In the genomic region with DNA sequence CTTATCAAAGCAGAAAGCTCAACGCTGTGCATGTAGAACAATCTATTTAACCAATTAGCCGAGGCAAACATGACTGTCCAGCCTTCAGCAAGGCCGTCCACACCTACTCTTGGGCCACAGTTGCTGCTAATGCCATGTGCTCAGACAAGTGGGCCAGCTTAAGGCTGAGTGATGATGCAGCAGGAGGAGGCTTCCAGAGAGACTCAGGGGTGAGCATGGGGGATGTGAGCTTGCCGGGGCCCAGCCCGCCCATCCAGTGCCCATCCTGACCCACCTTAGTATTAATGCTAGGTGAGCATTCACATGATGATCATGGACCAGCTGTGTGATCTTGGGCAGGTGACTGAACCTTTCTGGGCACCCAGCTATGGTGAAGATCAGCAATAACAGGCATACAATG, we compare ENCODE assay signal across 16 cellular contexts.
DNase-seq lines count a peak whose midpoint lies in the region; ATAC-seq and TF ChIP-seq lines count a peak whose summit lies in the region.
"Had no signal": no experiment of that assay in that cellular context is flagged by ENCODE, and none has a peak within 500 bp of the region (broad histone marks: within the 10 kb centered on the region; RNA-seq: fewer than 3 reads in every experiment).

No MANE protein-coding gene starts in this region.

- no peak overlapping the region for H3K4me3 Mint-ChIP-seq in H9
- no peak overlapping the region for H3K4me3 Mint-ChIP-seq in chondrocyte (ENCODE audit: unreplicated experiment)
- no peak overlapping the region for H3K4me3 Mint-ChIP-seq in activated T-cell treated with anti-CD3 and anti-CD28 coated beads, Interleukin-2, amount 50 U/mL, for 72 hours

- H3K79me1 ChIP-seq in H9 (ENCODE audit: insufficient read depth, low read depth, low read length, poor library complexity, severe bottlenecking): no peaks in the 10 kb centered on the region

- H3K4ac ChIP-seq in H9 (ENCODE audit: low read depth, low read length): no peak overlapping the region

- H3K9me3 Mint-ChIP-seq in H9 (no peaks in the 10 kb centered on the region), chondrocyte (ENCODE audit: low read depth) (no peaks in the 10 kb centered on the region)
- H3K9me3 Mint-ChIP-seq in activated T-cell treated with anti-CD3 and anti-CD28 coated beads, Interleukin-2, amount 50 U/mL, for 72 hours: no peaks in the 10 kb centered on the region

- no peak for TF ChIP-seq POLR2A in testis (IDR thresholded peaks at IDR 0.05)

- no peak for ATAC-seq in activated T-cell treated with anti-CD3 and anti-CD28 coated beads, Interleukin-2, amount 50 U/mL, for 72 hours (replicated peaks in 1 of 2)
- ATAC-seq: Right ventricle myocardium inferior had no signal

- no peak overlapping the region for H3K56ac ChIP-seq in H9 (ENCODE audit: insufficient read length, low read depth, low read length)

- peaks cover 4% of the 10 kb centered on the region in 2 experiments; a peak in 2 of 4 replicates for H3K4me1 Mint-ChIP-seq in H9
- no peaks in the 10 kb centered on the region for H3K4me1 Mint-ChIP-seq in chondrocyte (ENCODE audit: low read depth)
- H3K4me1 Mint-ChIP-seq in activated T-cell treated with anti-CD3 and anti-CD28 coated beads, Interleukin-2, amount 50 U/mL, for 72 hours (ENCODE audit: low read depth): no peaks in the 10 kb centered on the region

- H3K27ac Mint-ChIP-seq in H9 (no peak overlapping the region; a peak in 1 of 7 replicates), chondrocyte (ENCODE audit: unreplicated experiment) (no peak overlapping the region)
- no peak overlapping the region for H3K27ac Mint-ChIP-seq in activated T-cell treated with anti-CD3 and anti-CD28 coated beads, Interleukin-2, amount 50 U/mL, for 72 hours

- no peak overlapping the region for H2BK5ac ChIP-seq in H9 (ENCODE audit: insufficient read length, low read length)

- no peaks in the 10 kb centered on the region for H3K36me3 ChIP-seq in testis (ENCODE audit: low read depth, missing control alignments)
- H3K36me3 ChIP-seq: Peyer's patch had no signal

- H3K36me3 Mint-ChIP-seq in H9 (ENCODE audit: insufficient read depth in 1 of 3, low read depth in 3 of 3) (no peaks in the 10 kb centered on the region), chondrocyte (ENCODE audit: low read depth) (no peaks in the 10 kb centered on the region)
- H3K36me3 Mint-ChIP-seq in activated T-cell treated with anti-CD3 and anti-CD28 coated beads, Interleukin-2, amount 50 U/mL, for 72 hours (ENCODE audit: insufficient read depth in 2 of 2): no peaks in the 10 kb centered on the region

- H3K23ac ChIP-seq in H9 (ENCODE audit: insufficient read length, low read depth, low read length): no peak overlapping the region

- no peak overlapping the region for H3K9ac ChIP-seq in H9 (ENCODE audit: extremely low read depth, insufficient read length, low read length)

- no peaks in the 10 kb centered on the region for H3K23me2 ChIP-seq in H9 (ENCODE audit: insufficient read length, low read depth, low read length, poor library complexity, severe bottlenecking)

- no peak overlapping the region for H4K91ac ChIP-seq in H9 (ENCODE audit: insufficient read length, low read depth, low read length)

- no peak overlapping the region for H3K27ac ChIP-seq in H9 (ENCODE audit: insufficient read length, low read depth, low read length)
- H3K27ac ChIP-seq in testis: no peak overlapping the region
- H3K27ac ChIP-seq: Peyer's patch had no signal

- no peak overlapping the region for H2AFZ ChIP-seq in H9 (ENCODE audit: low read length)

- no peak overlapping the region for H3K4me3 ChIP-seq in testis
- H3K4me3 ChIP-seq in foreskin fibroblast (ENCODE audit: low read depth in 1 of 2, low read length in 2 of 2): no peak overlapping the region
- H3K4me3 ChIP-seq: Peyer's patch had no signal

- H3K79me2 ChIP-seq in H9 (ENCODE audit: insufficient read depth, low read length): no peaks in the 10 kb centered on the region

- H4K5ac ChIP-seq in H9 (ENCODE audit: insufficient read length, low read depth, low read length): no peak overlapping the region

- no peak overlapping the region for H2BK120ac ChIP-seq in H9 (ENCODE audit: low read depth, low read length, poor library complexity, severe bottlenecking)

- no CpG with 5 or more reads among the region's 5 CpGs for WGBS in H9 (ENCODE audit: extremely low coverage, insufficient read length, low lambda C conversion rate)
- WGBS in testis, 2 donors: 95 to 98% methylated on average over 5 of the region's 5 CpGs

- TF ChIP-seq CTCF in H9 (conservative IDR thresholded peaks at IDR 0.05) (no peak), chondrocyte (IDR thresholded peaks at IDR 0.05) (no peak), testis (IDR thresholded peaks at IDR 0.05) (no peak), foreskin fibroblast (IDR thresholded peaks at IDR 0.05; ENCODE audit: low read depth, low read length) (no peak)

- intact Hi-C loops in testis (cut with DNase I; ENCODE audit: low total_unique reads): no loop called here

- no peak overlapping the region for H2AK5ac ChIP-seq in H9 (ENCODE audit: insufficient read length, low read length)

- H3T11ph ChIP-seq in H9 (ENCODE audit: low read length): no peak overlapping the region

- no peak overlapping the region for H2BK20ac ChIP-seq in H9 (ENCODE audit: low read depth, low read length, poor library complexity, severe bottlenecking)

- H3K27me3 Mint-ChIP-seq in H9 (ENCODE audit: low read depth): peaks cover 1% of the 10 kb centered on the region; the same call in 1 of the 2 replicates
- peaks cover 21% of the 10 kb centered on the region for H3K27me3 Mint-ChIP-seq in chondrocyte (ENCODE audit: low read depth)
- peaks cover 18% of the 10 kb centered on the region for H3K27me3 Mint-ChIP-seq in activated T-cell treated with anti-CD3 and anti-CD28 coated beads, Interleukin-2, amount 50 U/mL, for 72 hours (ENCODE audit: low read depth)

- H3K18ac ChIP-seq in H9 (ENCODE audit: insufficient read length, low read depth, low read length): no peak overlapping the region

- H4K8ac ChIP-seq in H9 (replicated peaks; ENCODE audit: insufficient read length, low read depth, low read length): no peak overlapping the region

- H3K4me2 ChIP-seq in H9 (ENCODE audit: insufficient read depth, insufficient read length, low read length): no peak overlapping the region

- no peaks in the 10 kb centered on the region for H4K20me1 ChIP-seq in H9 (ENCODE audit: control insufficient read depth, insufficient read depth, insufficient read length)

- H2BK15ac ChIP-seq in H9 (ENCODE audit: low read depth, low read length): no peak overlapping the region

- no peaks in the 10 kb centered on the region for H3K27me3 ChIP-seq in H9 (ENCODE audit: insufficient read depth, low read length)
- no peaks in the 10 kb centered on the region for H3K27me3 ChIP-seq in testis
- H3K27me3 ChIP-seq: Peyer's patch had no signal

- peak; percentile 4 for DNase-seq in H9
- peak; percentile 43 for DNase-seq in chondrocyte (ENCODE audit: low spot score)
- peak; percentile 79 for DNase-seq in mesenteric fat pad (ENCODE audit: low spot score)
- peak; percentile 2 for DNase-seq in testis
- no peak for DNase-seq in DMS153 (lab: John Stamatoyannopoulos, UW)
- DNase-seq in foreskin fibroblast: no peak
- no peak for DNase-seq in activated T-cell treated with anti-CD3 and anti-CD28 coated beads, Interleukin-2, amount 50 U/mL, for 72 hours
- DNase-seq: ACHN; C1 segment of cervical spinal cord; DMS79; GOT3; NCI-H1105 treated with DMSO at 0.1 percent for 48 hours; NCI-H1694; NK-92 treated with Interleukin-12 subunit alpha and Interleukin-12 subunit beta, amount 100 ng/mL, for 24 hours had no signal

- H3K9me3 ChIP-seq in H9 (ENCODE audit: control insufficient read depth, low read depth, low read length) (no peaks in the 10 kb centered on the region), testis (no peaks in the 10 kb centered on the region)
- H3K9me3 ChIP-seq: Peyer's patch had no signal

- no peaks in the 10 kb centered on the region for H3K4me1 ChIP-seq in H9 (ENCODE audit: insufficient read depth, low read length)
- H3K4me1 ChIP-seq in testis: no peaks in the 10 kb centered on the region
- H3K4me1 ChIP-seq: Peyer's patch had no signal

- no peak overlapping the region for H2BK12ac ChIP-seq in H9 (ENCODE audit: insufficient read length, low read depth, low read length)

- H3K14ac ChIP-seq in H9 (ENCODE audit: insufficient read depth, low read length): no peak overlapping the region

Comparison
In these comparisons a context has a peak if more than half of its experiments do, and no peak if none do; other contexts are left out.
1. DNase-seq: peak in H9 (single experiment), chondrocyte (single experiment), mesenteric fat pad (single experiment) and testis (single experiment); none in DMS153 (single experiment), foreskin fibroblast (0 of 2) and activated T-cell treated with anti-CD3 and anti-CD28 coated beads, Interleukin-2, amount 50 U/mL, for 72 hours (0 of 2).